Comparison of ENCODE assay signal across 22 cellular contexts in genomic region chr22:45740236-45740635, GRCh38.
"Had no signal": no experiment of that assay in that cellular context is flagged by ENCODE, and none has a peak within 500 bp of the region (broad histone marks: within the 10 kb centered on the region; RNA-seq: fewer than 3 reads in every experiment).

No MANE protein-coding gene starts in this region.

- H3K4me3 ChIP-seq: gastroesophageal sphincter, left lung, lower lobe of right lung, neural progenitor cell, right atrium auricular region, spleen, testis had no signal

- DNase-seq: activated CD4-positive, alpha-beta T cell treated with anti-CD3 and anti-CD28 coated beads, Interleukin-2, amount 50 U/mL, for 1 hour; activated CD4-positive, CD25-positive, alpha-beta regulatory T cell treated with anti-CD3 and anti-CD28 coated beads, Interleukin-2, amount 50 U/mL, for 72 hours; activated CD8-positive, alpha-beta T cell treated with anti-CD3 and anti-CD28 coated beads for 36 hours; activated gamma-delta T cell treated with Interleukin-2 at 50 U/mL for 16 hours; activated naive CD4-positive, alpha-beta T cell treated with anti-CD3 and anti-CD28 coated beads, Interleukin-2, amount 50 U/mL, for 16 hours; activated T-cell treated with anti-CD3 and anti-CD28 coated beads, Interleukin-2, amount 50 U/mL, for 4 hours; anterior cingulate cortex; head of caudate nucleus; left lung; lower lobe of right lung; mesendoderm; natural killer cell; spleen; stimulated activated CD4-positive, alpha-beta T cell treated with anti-CD3 and anti-CD28 coated beads, Interleukin-2, amount 100 ng/mL, for 48 hours; stimulated activated naive CD8-positive, alpha-beta T cell treated with anti-CD3 and anti-CD28 coated beads, Interleukin-15, Interleukin-2, amounts not matched to agents 100 U/mL and 50 U/mL, for 24 hours; testis; trophoblast cell had no signal

- H3K9me3 Mint-ChIP-seq: activated CD8-positive, alpha-beta T cell treated with anti-CD3 and anti-CD28 coated beads for 36 hours; activated T-cell treated with anti-CD3 and anti-CD28 coated beads, Interleukin-2, amount 50 U/mL, for 4 hours; activated T-helper 17 cell treated with anti-CD3 and anti-CD28 coated beads, Interleukin-2, amount 50 U/mL, for 72 hours; natural killer cell had no signal

- ATAC-seq: activated CD8-positive, alpha-beta T cell treated with anti-CD3 and anti-CD28 coated beads for 36 hours; activated T-cell treated with anti-CD3 and anti-CD28 coated beads, Interleukin-2, amount 50 U/mL, for 4 hours; activated T-helper 17 cell treated with anti-CD3 and anti-CD28 coated beads, Interleukin-2, amount 50 U/mL, for 72 hours; gastroesophageal sphincter; left lung; lower lobe of right lung; natural killer cell; stimulated activated naive CD8-positive, alpha-beta T cell treated with anti-CD3 and anti-CD28 coated beads, Interleukin-15, Interleukin-2, amounts not matched to agents 100 U/mL and 50 U/mL, for 24 hours had no signal

- H3K27ac Mint-ChIP-seq: activated CD8-positive, alpha-beta T cell treated with anti-CD3 and anti-CD28 coated beads for 36 hours; brain; neural progenitor cell had no signal

- H3K4me1 Mint-ChIP-seq: activated T-helper 17 cell treated with anti-CD3 and anti-CD28 coated beads, Interleukin-2, amount 50 U/mL, for 72 hours; brain had no signal

- H3K4me3 Mint-ChIP-seq: activated CD8-positive, alpha-beta T cell treated with anti-CD3 and anti-CD28 coated beads for 36 hours; activated T-cell treated with anti-CD3 and anti-CD28 coated beads, Interleukin-2, amount 50 U/mL, for 4 hours; activated T-helper 17 cell treated with anti-CD3 and anti-CD28 coated beads, Interleukin-2, amount 50 U/mL, for 72 hours; brain; natural killer cell; neural progenitor cell had no signal

- H3K27me3 Mint-ChIP-seq: activated CD8-positive, alpha-beta T cell treated with anti-CD3 and anti-CD28 coated beads for 36 hours; activated T-helper 17 cell treated with anti-CD3 and anti-CD28 coated beads, Interleukin-2, amount 50 U/mL, for 72 hours; brain had no signal
